1 cellular context compared by ENCODE assay signal in genomic region chr17:40344321-40345160, GRCh38.
TF ChIP-seq lines count a peak whose summit lies in the region.

No MANE protein-coding gene starts in this region.

TF ChIP-seq in IMR-90, 13 proteins besides CTCF, POLR2A, EP300 and RAD21:
- TF ChIP-seq SMC3 (IDR thresholded peaks at IDR 0.05; ENCODE audit: low read depth, low read length) (no peak), BHLHE40 (IDR thresholded peaks at IDR 0.05; ENCODE audit: low read depth, low read length) (no peak), FOS (IDR thresholded peaks at IDR 0.05; ENCODE audit: low read depth, low read length) (no peak), USF2 (IDR thresholded peaks at IDR 0.05; ENCODE audit: low read depth, low read length) (no peak), MXI1 (IDR thresholded peaks at IDR 0.05; ENCODE audit: borderline replicate concordance, low read depth, low read length) (no peak), MAZ (IDR thresholded peaks at IDR 0.05; ENCODE audit: borderline replicate concordance, low read depth, low read length) (no peak), ELK1 (IDR thresholded peaks at IDR 0.05; ENCODE audit: borderline replicate concordance, low read depth, low read length) (no peak), MAFK (IDR thresholded peaks at IDR 0.05; ENCODE audit: low read depth, low read length) (no peak), NFE2L2 (IDR thresholded peaks at IDR 0.05; ENCODE audit: low read depth, low read length) (no peak), CHD1 (IDR thresholded peaks at IDR 0.05; ENCODE audit: low read depth, low read length) (no peak), RFX5 (IDR thresholded peaks at IDR 0.05; ENCODE audit: low read depth, low read length) (no peak), CEBPB (IDR thresholded peaks at IDR 0.05; ENCODE audit: low read depth, low read length) (no peak), RCOR1 (IDR thresholded peaks at IDR 0.05; ENCODE audit: insufficient replicate concordance, low read length) (no peak)
